ENCODE assay signal across 10 cellular contexts in the genomic region with DNA sequence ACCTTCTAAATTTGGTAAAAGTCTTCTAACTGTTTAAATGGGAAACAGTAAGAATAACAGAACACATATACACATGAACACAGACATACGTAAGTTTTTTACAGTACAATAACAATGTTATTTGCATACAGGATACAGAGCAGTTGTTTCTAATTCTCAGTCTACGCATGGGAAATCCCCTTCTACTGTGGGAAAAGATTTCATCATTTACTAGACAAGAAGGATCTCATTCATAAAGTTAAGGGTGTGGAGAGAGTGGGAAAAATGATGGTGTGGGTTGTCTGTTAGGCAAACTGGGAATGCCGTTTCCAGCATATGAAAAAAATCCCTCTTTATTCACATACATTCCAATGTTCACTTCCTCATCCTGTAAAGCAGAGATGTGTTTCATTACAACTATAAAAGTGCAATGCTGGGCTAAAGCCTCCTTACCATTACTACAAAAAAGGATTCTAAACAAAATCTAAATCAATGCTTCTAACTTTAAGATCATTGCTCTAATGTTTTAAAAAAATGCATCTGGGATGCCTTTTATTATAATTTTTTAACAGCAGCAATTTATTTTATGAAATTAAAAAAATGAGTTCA.
DNase-seq lines count a peak whose midpoint lies in the region; ATAC-seq and TF ChIP-seq lines count a peak whose summit lies in the region.
"Had no signal": no experiment of that assay in that cellular context is flagged by ENCODE, and none has a peak within 500 bp of the region (broad histone marks: within the 10 kb centered on the region; RNA-seq: fewer than 3 reads in every experiment).

No MANE protein-coding gene starts in this region.

- H3K27me3 Mint-ChIP-seq in naive B cell = peaks cover 5 to 16% (median 10%) of the 10 kb centered on the region in 3 donors

- H3K9me3 ChIP-seq in SK-N-MC (ENCODE audit: low read depth, low read length) = no peaks in the 10 kb centered on the region
- H3K9me3 ChIP-seq in osteoblast (ENCODE audit: low read depth, low read length) = no peaks in the 10 kb centered on the region

- H3K27ac ChIP-seq in SK-N-MC (no peak overlapping the region), osteoblast (ENCODE audit: low read depth, low read length) (no peak overlapping the region)

- H3K4me2 ChIP-seq in osteoblast (ENCODE audit: insufficient read depth, low read length) = no peak overlapping the region

- H3K36me3 Mint-ChIP-seq in naive B cell = no peaks in the 10 kb centered on the region

- no peaks in the 10 kb centered on the region for H3K79me2 ChIP-seq in osteoblast (ENCODE audit: insufficient read depth, low read length)

- peaks cover 2% of the 10 kb centered on the region for H3K27me3 ChIP-seq in osteoblast (ENCODE audit: insufficient read depth, low read length)

- ATAC-seq in GM18909 (IDR thresholded peaks at IDR 0.05; ENCODE audit: poor library complexity, unreplicated experiment) = peak; percentile 95
- ATAC-seq in HG02763 (IDR thresholded peaks at IDR 0.05; ENCODE audit: unreplicated experiment) = peak; percentile 85
- ATAC-seq in naive B cell (ENCODE audit: low read depth in 2 of 2) = peak; percentile 97 to 98

- no peaks in the 10 kb centered on the region for H3K9me3 Mint-ChIP-seq in naive B cell

- no peak overlapping the region for H2AFZ ChIP-seq in osteoblast (ENCODE audit: low read length)

- peaks cover 9 to 13% (median 12%) of the 10 kb centered on the region in 3 donors for H3K4me1 Mint-ChIP-seq in naive B cell

- no peaks in the 10 kb centered on the region for H4K20me1 ChIP-seq in osteoblast (ENCODE audit: insufficient read depth, low read length)

- TF ChIP-seq CTCF in osteoblast (IDR thresholded peaks at IDR 0.05; ENCODE audit: extremely low read depth, low read depth, low read length) = no peak

- DNase-seq in SK-N-MC (ENCODE audit: low read depth, low spot score) = peak; percentile 5
- DNase-seq in naive B cell = peak; percentile 60
- DNase-seq in posterior cingulate gyrus = no peak
- no peak for DNase-seq in osteoblast (ENCODE audit: insufficient read length, low spot score, missing footprints)
- DNase-seq in Ammon's horn (ENCODE audit: low spot score) = no peak
- DNase-seq in iPS-NIHi11 (ENCODE audit: low spot score) = no peak
- DNase-seq: NCI-H1694; stimulated activated CD4-positive, alpha-beta T cell treated with anti-CD3 and anti-CD28 coated beads, Interleukin-1b, Interleukin-23, amount 100 ng/mL, for 48 hours had no signal

- intact Hi-C loops in posterior cingulate gyrus (cut with DNase I) = no loop called here

- no peak overlapping the region for H3K9ac ChIP-seq in SK-N-MC (ENCODE audit: insufficient read length)

- H3K36me3 ChIP-seq in SK-N-MC (ENCODE audit: insufficient read depth, low read length) = no peaks in the 10 kb centered on the region
- no peaks in the 10 kb centered on the region for H3K36me3 ChIP-seq in osteoblast (ENCODE audit: insufficient read depth, low read length)

- peak overlapping the region in 5 of 6 donors; percentile 49 to 94 (median 70) for H3K27ac Mint-ChIP-seq in naive B cell

- no peak overlapping the region for H3K4me3 ChIP-seq in SK-N-MC
- H3K4me3 ChIP-seq in osteoblast (ENCODE audit: insufficient read depth, low read length) = no peak overlapping the region

- peak overlapping the region in 4 of 8 donors; percentile 9 to 29 (median 22) for H3K4me3 Mint-ChIP-seq in naive B cell

- no peaks in the 10 kb centered on the region for H3K4me1 ChIP-seq in osteoblast (ENCODE audit: insufficient read depth, low read length)

Comparison
In these comparisons a context has a peak if more than half of its experiments do, and no peak if none do; other contexts are left out.
1. DNase-seq: peak in SK-N-MC (single experiment) and naive B cell (single experiment); none in posterior cingulate gyrus (0 of 10), osteoblast (single experiment), Ammon's horn (single experiment) and iPS-NIHi11 (single experiment).
2. Peak in every context shown above with its lines, with median percentiles within 50 percentile points of each other: ATAC-seq.